ENCODE assay signal across 8 cellular contexts in genomic region chr19:45901912-45902650, GRCh38. TPM values are rescaled to one million over a fixed set of nuclear protein-coding genes. Genes with fewer than 3 reads are reported as not detected.
DNase-seq lines count a peak whose midpoint lies in the region; ATAC-seq and TF ChIP-seq lines count a peak whose summit lies in the region.

A gene with protein sequence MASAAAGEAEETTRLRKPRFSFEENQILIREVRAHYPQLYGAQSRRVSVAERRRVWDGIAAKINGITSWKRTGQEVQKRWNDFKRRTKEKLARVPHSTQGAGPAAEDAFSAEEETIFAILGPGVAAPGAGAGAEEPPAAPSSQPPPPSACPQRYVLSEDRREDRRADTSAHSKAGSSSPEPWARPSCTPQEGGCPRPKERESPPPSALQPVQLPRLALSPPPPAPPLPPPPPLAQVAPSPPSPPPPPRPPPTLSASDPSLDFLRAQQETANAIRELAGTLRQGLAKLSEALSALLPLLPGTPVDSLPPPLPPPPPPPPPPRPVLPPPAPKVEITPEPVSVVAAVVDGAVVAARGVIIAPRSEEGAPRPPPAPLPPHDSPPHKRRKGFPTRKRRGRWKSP (minus strand): TSS chr19:45902613. CDS start chr19:45901773, 840 bp downstream.

- peak within 1 kb of the TSS; percentile 93 for H3K4me2 ChIP-seq in PC-3 (ENCODE audit: low read length)

- no peaks in the 10 kb centered on the region for H3F3A ChIP-seq in PC-3 (ENCODE audit: low read length, unreplicated experiment)

- H2AFZ ChIP-seq in PC-3 (ENCODE audit: low read length), result peak within 1 kb of the TSS; percentile 90

- H3K9me3 ChIP-seq in PC-3 (ENCODE audit: low read length), result no peaks in the 10 kb centered on the region
- H3K9me3 ChIP-seq in endocrine pancreas (ENCODE audit: control insufficient read depth, low read length), result no peaks in the 10 kb centered on the region

- no peaks in the 10 kb centered on the region for H3K9me2 ChIP-seq in PC-3 (replicated peaks; ENCODE audit: low read length)

- peaks cover 10% of the 10 kb centered on the region; the same call in 1 of the 2 replicates for H3K79me2 ChIP-seq in PC-3 (ENCODE audit: low read length)

- H3K4me3 ChIP-seq in H7 (ENCODE audit: insufficient read depth, low read depth, low read length) (peak within 1 kb of the TSS; percentile 80), PC-3 (ENCODE audit: low read length) (peak within 1 kb of the TSS; percentile 85), endocrine pancreas (ENCODE audit: control insufficient read depth, insufficient read depth, low read length) (peak within 1 kb of the TSS; percentile 48)

- ATAC-seq in PC-3, result no peak
- ATAC-seq in naive B cell (ENCODE audit: low read depth in 2 of 2), result peak in 1 of 2 donors; percentile 1
- ATAC-seq in GM18520 (IDR thresholded peaks at IDR 0.05; ENCODE audit: unreplicated experiment), result no peak

- H3K36me3 Mint-ChIP-seq in naive B cell, result peaks cover 0 to 5% of the 10 kb centered on the region in 2 donors

- TF ChIP-seq CTCF in PC-3 (conservative IDR thresholded peaks at IDR 0.05; ENCODE audit: low read depth, low read length), result no peak

- peaks cover 0 to 17% (median 7%) of the 10 kb centered on the region in 3 donors for H3K27me3 Mint-ChIP-seq in naive B cell

- no peaks in the 10 kb centered on the region for H4K20me1 ChIP-seq in PC-3 (ENCODE audit: low read length)

- no peaks in the 10 kb centered on the region; the same call in 1 of the 2 replicates for H3K36me3 ChIP-seq in H7 (replicated peaks; ENCODE audit: control insufficient read depth, insufficient read depth, low read length)
- H3K36me3 ChIP-seq in PC-3 (ENCODE audit: low read depth, low read length), result no peaks in the 10 kb centered on the region
- no peaks in the 10 kb centered on the region for H3K36me3 ChIP-seq in endocrine pancreas (ENCODE audit: control insufficient read depth, insufficient read depth, low read length)

- no peak within 1 kb of the TSS for H3K27ac ChIP-seq in PC-3 (ENCODE audit: low read length)

- peak within 1 kb of the TSS; percentile 72 for H3K9ac ChIP-seq in PC-3 (ENCODE audit: low read length)
- H3K9ac ChIP-seq in endocrine pancreas (ENCODE audit: control insufficient read depth, insufficient read depth, low read length), result peak within 1 kb of the TSS; percentile 74

- no peaks in the 10 kb centered on the region for H3K9me3 Mint-ChIP-seq in naive B cell

- H3K4me1 ChIP-seq in PC-3 (ENCODE audit: insufficient read depth, low read length) (peaks cover 11% of the 10 kb centered on the region), endocrine pancreas (ENCODE audit: control insufficient read depth, insufficient read depth, low read length) (no peaks in the 10 kb centered on the region)

- peak within 1 kb of the TSS; percentile 39 to 96 (median 92) for H3K27ac Mint-ChIP-seq in naive B cell

- H3K4me1 Mint-ChIP-seq in naive B cell, result peaks cover 16 to 38% (median 26%) of the 10 kb centered on the region in 3 donors

- H3K27me3 ChIP-seq in H7 (ENCODE audit: control insufficient read depth, insufficient read depth, low read length) (peaks cover 15% of the 10 kb centered on the region), PC-3 (ENCODE audit: low read length) (no peaks in the 10 kb centered on the region), endocrine pancreas (ENCODE audit: control insufficient read depth, insufficient read depth, low read length) (no peaks in the 10 kb centered on the region)

- intact Hi-C loops in PC-3 (cut with micrococcal nuclease), result loop anchor here (2.0 kb wide), 1 partner anchor 25 kb away; no protein-coding TSS in a partner anchor

- CTCF ChIA-PET in PC-3 (lab: Charles Lee), result no interaction called here

- BruUV-seq in PC-3 (replicated peaks; lab: Mats Ljungman, UMichigan), result TSS peak; percentile 33

- peak within 1 kb of the TSS; percentile 91 to 98 (median 97) for H3K4me3 Mint-ChIP-seq in naive B cell

- DNase-seq in H7 (peak; percentile 74), PC-3 (no peak), naive B cell (no peak), cerebellar cortex (ENCODE audit: low spot score) (no peak), LoVo (ENCODE audit: low spot score) (no peak), cortex of kidney (lab: John Stamatoyannopoulos, UW) (no peak)

- POLR2A ChIA-PET in PC-3 (lab: Charles Lee; ENCODE audit: unreplicated experiment), result interaction anchor here (0.6 to 0.7 kb wide), 3 partner anchors 54 to 433 kb away, joined by 3 to 10 read pairs (median 4); no protein-coding TSS in a partner anchor

RNA-seq across cellular contexts. Expression of the gene that starts here (rescaled TPM):
- 2.8 and 2.9 TPM in 2 replicates for total RNA-seq in H7 (2014; rRNA removed; shearing (Covaris generic))
- total RNA-seq in PC-3 (2014; rRNA removed), result 5.4 and 12.0 TPM in 2 replicates
- polyA plus RNA-seq in naive B cell (ENCODE audit: low read depth in 6 of 6), result under 1 TPM in 4 of 6 donors, not detected in 2; 0.15 to 0.30 (median 0.28) TPM
